Comparison of ENCODE assay signal across 24 cellular contexts in genomic region chr5:113776168-113776567, GRCh38.
"Had no signal": no experiment of that assay in that cellular context is flagged by ENCODE, and none has a peak within 500 bp of the region (broad histone marks: within the 10 kb centered on the region; RNA-seq: fewer than 3 reads in every experiment).

No MANE protein-coding gene starts in this region.

- H3K9me3 ChIP-seq: gastroesophageal sphincter, left ventricle myocardium inferior, sigmoid colon, stomach, suprapubic skin, transverse colon had no signal

- H3K4me1 Mint-ChIP-seq: activated CD4-positive, alpha-beta T cell treated with anti-CD3 and anti-CD28 coated beads, Interleukin-2, amount 10 ng/mL, durations not matched to agents 7 days and 5 days; activated CD8-positive, alpha-beta memory T cell treated with anti-CD3 and anti-CD28 coated beads, Interleukin-2, amount 10 ng/mL, durations not matched to agents 7 days and 5 days; central memory CD8-positive, alpha-beta T cell; stimulated activated memory B cell treated with anti-CD40 and anti-IgM and Interleukin-4, amounts not matched to agents 10 μg/mL and 1 μg/mL and 100 μg/mL, for 72 hours had no signal

- DNase-seq: activated CD4-positive, alpha-beta T cell treated with anti-CD3 and anti-CD28 coated beads, Interleukin-2, amount 10 ng/mL, durations not matched to agents 7 days and 5 days; activated CD8-positive, alpha-beta memory T cell treated with anti-CD3 and anti-CD28 coated beads, Interleukin-2, amount 10 ng/mL, durations not matched to agents 7 days and 5 days; activated CD8-positive, alpha-beta T cell treated with anti-CD3 and anti-CD28 coated beads for 36 hours; activated gamma-delta T cell; activated naive CD4-positive, alpha-beta T cell treated with anti-CD3 and anti-CD28 coated beads, Interleukin-2, amount 50 U/mL, for 16 hours; activated T-cell treated with anti-CD3 and anti-CD28 coated beads for 4 hours; brain microvascular endothelial cell; effector memory CD4-positive, alpha-beta T cell; left ventricle myocardium inferior; retina; sigmoid colon; stimulated activated CD4-positive, alpha-beta T cell treated with anti-CD3 and anti-CD28 coated beads, Interleukin-15, amount 100 ng/mL, for 24 hours; transverse colon had no signal

- H3K36me3 ChIP-seq: brain microvascular endothelial cell, gastroesophageal sphincter, left ventricle myocardium inferior, sigmoid colon, stomach, suprapubic skin, transverse colon had no signal

- H3K27me3 ChIP-seq: brain microvascular endothelial cell, gastroesophageal sphincter, sigmoid colon, stomach, suprapubic skin, transverse colon had no signal

- H3K27ac Mint-ChIP-seq: activated CD4-positive, alpha-beta T cell treated with anti-CD3 and anti-CD28 coated beads, Interleukin-2, amount 10 ng/mL, durations not matched to agents 7 days and 5 days; activated CD8-positive, alpha-beta memory T cell treated with anti-CD3 and anti-CD28 coated beads, Interleukin-2, amount 10 ng/mL, durations not matched to agents 7 days and 5 days; activated CD8-positive, alpha-beta T cell treated with anti-CD3 and anti-CD28 coated beads for 36 hours; activated T-helper 1 cell treated with anti-CD3 and anti-CD28 coated beads, Interleukin-12 subunit alpha, Interleukin-12 subunit beta, Interleukin-2, Interleukin-4 antibody, amounts not matched to agents 30 ng/mL and 10 ng/mL and 1 ng/mL, durations not matched to agents 14 hours and 24 hours and 36 hours; natural killer cell treated with Interleukin-12 subunit alpha and Interleukin-12 subunit beta and Interleukin-15 and Interleukin-18, amount 100 ng/mL, for 72 hours; progenitor cell of endocrine pancreas; stimulated activated memory B cell treated with anti-CD40 and anti-IgM and Interleukin-4, amounts not matched to agents 10 μg/mL and 1 μg/mL and 100 μg/mL, for 72 hours; T-helper 1 cell treated with Interleukin-12 subunit alpha and Interleukin-12 subunit beta and Interleukin-4 antibody, amounts not matched to agents 30 μg/mL and 1 μg/mL, for 36 hours had no signal

- H3K4me1 ChIP-seq: left ventricle myocardium inferior, stomach, suprapubic skin, transverse colon had no signal

- H3K27ac ChIP-seq: brain microvascular endothelial cell, gastroesophageal sphincter, left ventricle myocardium inferior, sigmoid colon, stomach, suprapubic skin, transverse colon had no signal

- H3K9me3 Mint-ChIP-seq: activated CD4-positive, alpha-beta T cell treated with anti-CD3 and anti-CD28 coated beads, Interleukin-2, amount 10 ng/mL, durations not matched to agents 7 days and 5 days; activated CD8-positive, alpha-beta T cell treated with anti-CD3 and anti-CD28 coated beads for 36 hours; activated T-helper 1 cell treated with anti-CD3 and anti-CD28 coated beads, Interleukin-12 subunit alpha, Interleukin-12 subunit beta, Interleukin-2, Interleukin-4 antibody, amounts not matched to agents 30 ng/mL and 10 ng/mL and 1 ng/mL, durations not matched to agents 14 hours and 24 hours and 36 hours; central memory CD8-positive, alpha-beta T cell; natural killer cell treated with Interleukin-12 subunit alpha and Interleukin-12 subunit beta and Interleukin-15 and Interleukin-18, amount 100 ng/mL, for 72 hours; stimulated activated memory B cell treated with anti-CD40 and anti-IgM and Interleukin-4, amounts not matched to agents 10 μg/mL and 1 μg/mL and 100 μg/mL, for 72 hours; T-helper 1 cell treated with Interleukin-12 subunit alpha and Interleukin-12 subunit beta and Interleukin-4 antibody, amounts not matched to agents 30 μg/mL and 1 μg/mL, for 36 hours had no signal

- H3K4me3 ChIP-seq: gastroesophageal sphincter, sigmoid colon, smooth muscle cell, stomach, suprapubic skin, transverse colon had no signal

- H3K36me3 Mint-ChIP-seq: activated CD8-positive, alpha-beta memory T cell treated with anti-CD3 and anti-CD28 coated beads, Interleukin-2, amount 10 ng/mL, durations not matched to agents 7 days and 5 days; natural killer cell treated with Interleukin-12 subunit alpha and Interleukin-12 subunit beta and Interleukin-15 and Interleukin-18, amount 100 ng/mL, for 72 hours; stimulated activated memory B cell treated with anti-CD40 and anti-IgM and Interleukin-4, amounts not matched to agents 10 μg/mL and 1 μg/mL and 100 μg/mL, for 72 hours had no signal

- H3K27me3 Mint-ChIP-seq: activated CD4-positive, alpha-beta T cell treated with anti-CD3 and anti-CD28 coated beads, Interleukin-2, amount 10 ng/mL, durations not matched to agents 7 days and 5 days; activated CD8-positive, alpha-beta memory T cell treated with anti-CD3 and anti-CD28 coated beads, Interleukin-2, amount 10 ng/mL, durations not matched to agents 7 days and 5 days; activated CD8-positive, alpha-beta T cell treated with anti-CD3 and anti-CD28 coated beads for 36 hours; central memory CD8-positive, alpha-beta T cell; natural killer cell treated with Interleukin-12 subunit alpha and Interleukin-12 subunit beta and Interleukin-15 and Interleukin-18, amount 100 ng/mL, for 72 hours; progenitor cell of endocrine pancreas had no signal

- H3K4me3 Mint-ChIP-seq: activated CD4-positive, alpha-beta T cell treated with anti-CD3 and anti-CD28 coated beads, Interleukin-2, amount 10 ng/mL, durations not matched to agents 7 days and 5 days; activated CD8-positive, alpha-beta memory T cell treated with anti-CD3 and anti-CD28 coated beads, Interleukin-2, amount 10 ng/mL, durations not matched to agents 7 days and 5 days; activated CD8-positive, alpha-beta T cell treated with anti-CD3 and anti-CD28 coated beads for 36 hours; activated T-helper 1 cell treated with anti-CD3 and anti-CD28 coated beads, Interleukin-12 subunit alpha, Interleukin-12 subunit beta, Interleukin-2, Interleukin-4 antibody, amounts not matched to agents 30 ng/mL and 10 ng/mL and 1 ng/mL, durations not matched to agents 14 hours and 24 hours and 36 hours; central memory CD8-positive, alpha-beta T cell; natural killer cell treated with Interleukin-12 subunit alpha and Interleukin-12 subunit beta and Interleukin-15 and Interleukin-18, amount 100 ng/mL, for 72 hours; stimulated activated memory B cell treated with anti-CD40 and anti-IgM and Interleukin-4, amounts not matched to agents 10 μg/mL and 1 μg/mL and 100 μg/mL, for 72 hours; T-helper 1 cell treated with Interleukin-12 subunit alpha and Interleukin-12 subunit beta and Interleukin-4 antibody, amounts not matched to agents 30 μg/mL and 1 μg/mL, for 36 hours had no signal

- ATAC-seq: activated CD4-positive, CD25-positive, alpha-beta regulatory T cell treated with anti-CD3 and anti-CD28 coated beads, Interleukin-2, amount 50 U/mL, for 24 hours; activated CD8-positive, alpha-beta memory T cell treated with anti-CD3 and anti-CD28 coated beads, Interleukin-2, amount 10 ng/mL, durations not matched to agents 7 days and 5 days; activated CD8-positive, alpha-beta T cell treated with anti-CD3 and anti-CD28 coated beads for 36 hours; gastroesophageal sphincter; natural killer cell treated with Interleukin-12 subunit alpha and Interleukin-12 subunit beta and Interleukin-15 and Interleukin-18, amount 100 ng/mL, for 72 hours; stimulated activated memory B cell treated with anti-CD40 and anti-IgM and Interleukin-4, amounts not matched to agents 10 μg/mL and 1 μg/mL and 100 μg/mL, for 72 hours had no signal
